Comparison of ENCODE assay signal across 8 cellular contexts in genomic region chr17:39754161-39754957, GRCh38. TPM values are rescaled to one million over a fixed set of nuclear protein-coding genes. Genes with fewer than 3 reads are reported as not detected.
DNase-seq lines count a peak whose midpoint lies in the region; TF ChIP-seq lines count a peak whose summit lies in the region.

No MANE protein-coding gene starts in this region.

- DNase-seq in Caki2 (ENCODE audit: low read depth) (peak; percentile 99), GM20000 (ENCODE audit: low spot score) (peak; percentile 97), HS-5 (ENCODE audit: low read depth) (peak; percentile 74), NOMO-1 treated with DMSO at 0.1 percent for 48 hours (lab: John Stamatoyannopoulos, UW; ENCODE audit: unreplicated experiment) (peak; percentile 96), endodermal cell (peak; percentile 96), midbrain (lab: John Stamatoyannopoulos, UW) (peak; percentile 87)
- DNase-seq in activated CD8-positive, alpha-beta memory T cell treated with anti-CD3 and anti-CD28 coated beads, Interleukin-2, amount 50 U/mL, for 1 hour (ENCODE audit: extremely low read depth): peak; percentile 87
- peak; percentile 96 to 97 for DNase-seq in stimulated activated CD8-positive, alpha-beta memory T cell treated with anti-CD3 and anti-CD28 coated beads, Interleukin-15, amount 100 ng/mL, for 48 hours (ENCODE audit: low read depth in 2 of 2)

- no peaks in the 10 kb centered on the region for H3K27me3 Mint-ChIP-seq in endodermal cell (ENCODE audit: insufficient read depth)

- H3K4me1 ChIP-seq in endodermal cell (ENCODE audit: control insufficient read depth, insufficient read depth, low read length): peaks cover 3% of the 10 kb centered on the region

- H3K36me3 ChIP-seq in endodermal cell (ENCODE audit: control insufficient read depth, insufficient read depth, low read length): no peaks in the 10 kb centered on the region

- H3K4me1 Mint-ChIP-seq in endodermal cell: peaks cover 26% of the 10 kb centered on the region

- H3K4me3 Mint-ChIP-seq in endodermal cell: peak overlapping the region; percentile 52

- in situ Hi-C loops in Caki2 (cut with HindIII; ENCODE audit: low pct_unique_long_range_greater_than_20kb, low sequenced_read_pairs): no loop called here

- peaks cover 6% of the 10 kb centered on the region for H3K27me3 ChIP-seq in endodermal cell (ENCODE audit: control insufficient read depth, insufficient read depth, low read length, poor library complexity, severe bottlenecking)

- peak overlapping the region; percentile 72 for H3K4me3 ChIP-seq in endodermal cell (ENCODE audit: low read length)

- 1% methylated on average over 13 to 91 of the region's 91 CpGs for WGBS in endodermal cell (ENCODE audit: insufficient coverage in 1 of 2, insufficient read length in 1 of 2), 2 experiments

- no peaks in the 10 kb centered on the region for H3K36me3 Mint-ChIP-seq in endodermal cell (ENCODE audit: low read depth)

- no peak overlapping the region for H3K27ac ChIP-seq in endodermal cell (ENCODE audit: low read depth, low read length)

- H3K9me3 Mint-ChIP-seq in endodermal cell: no peaks in the 10 kb centered on the region

- TF ChIP-seq CTCF in GM20000 (IDR thresholded peaks at IDR 0.05; ENCODE audit: extremely low read depth, missing control alignments) (peak; percentile 86), endodermal cell (conservative IDR thresholded peaks at IDR 0.05) (peak; percentile 99)

- H3K9ac ChIP-seq in endodermal cell (ENCODE audit: extremely low read depth, low read length, poor library complexity, severe bottlenecking): no peak overlapping the region

- H3K9me3 ChIP-seq in endodermal cell (ENCODE audit: control insufficient read depth, low read length): no peaks in the 10 kb centered on the region

- no peak overlapping the region for H3K27ac Mint-ChIP-seq in endodermal cell

RNA-seq across cellular contexts. Expression of gene GRB7, which starts 16.6 kb away (rescaled TPM):
- 28.3 and 29.4 TPM in 2 replicates for total RNA-seq in Caki2 (2014; rRNA removed; shearing (Covaris generic); ENCODE audit: low replicate concordance)
- 10 to 100 TPM; 54.6 to 73.9 TPM for total RNA-seq in endodermal cell
- polyA plus RNA-seq in endodermal cell (2013, experiment 1 of 2): 6.1 TPM
- 4.4 TPM for polyA plus RNA-seq in endodermal cell (2013, experiment 2 of 2)

RNA-seq across cellular contexts. Expression of gene MIEN1, which starts 24.0 kb away (rescaled TPM):
- total RNA-seq in Caki2 (2014; rRNA removed; shearing (Covaris generic); ENCODE audit: low replicate concordance): 61.8 and 63.2 TPM in 2 replicates
- total RNA-seq in endodermal cell: 10 to 100 TPM; 42.6 to 57.0 TPM
- polyA plus RNA-seq in endodermal cell (2013, experiment 1 of 2): 57.8 TPM
- 57.7 TPM for polyA plus RNA-seq in endodermal cell (2013, experiment 2 of 2)

RNA-seq across cellular contexts. Expression of gene ERBB2, which starts 54.5 kb away (rescaled TPM):
- 46.1 and 51.1 TPM in 2 replicates for total RNA-seq in Caki2 (2014; rRNA removed; shearing (Covaris generic); ENCODE audit: low replicate concordance)
- total RNA-seq in endodermal cell: 100 to 1,000 TPM; 110 to 133 TPM
- 72.5 TPM for polyA plus RNA-seq in endodermal cell (2013, experiment 1 of 2)
- polyA plus RNA-seq in endodermal cell (2013, experiment 2 of 2): 68.6 TPM
